Comparison of ENCODE assay signal across 23 cellular contexts in the genomic region with DNA sequence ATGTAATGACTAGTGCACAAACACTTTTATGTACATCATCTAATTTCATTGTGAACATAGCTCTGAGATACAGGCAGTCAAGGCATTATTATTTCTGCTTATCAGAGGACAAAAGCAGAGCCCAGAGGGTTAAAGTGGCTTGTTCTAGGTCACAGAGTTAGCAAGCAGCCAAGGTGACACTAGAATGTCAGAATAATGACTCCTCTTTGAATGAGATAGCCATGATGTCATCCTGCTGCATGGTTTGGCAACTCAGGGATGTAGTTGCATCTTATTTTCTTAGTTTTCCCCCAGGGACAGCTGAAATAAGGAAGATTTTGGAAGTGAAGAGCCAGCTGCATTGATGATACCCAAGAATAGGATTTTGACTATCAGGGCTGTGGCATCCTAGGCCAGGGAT. TPM values are rescaled to one million over a fixed set of nuclear protein-coding genes. Genes with fewer than 3 reads are reported as not detected.
DNase-seq lines count a peak whose midpoint lies in the region; TF ChIP-seq lines count a peak whose summit lies in the region.
"Had no signal": no experiment of that assay in that cellular context is flagged by ENCODE, and none has a peak within 500 bp of the region (broad histone marks: within the 10 kb centered on the region; RNA-seq: fewer than 3 reads in every experiment).

No MANE protein-coding gene starts in this region.

- H3K9ac ChIP-seq in HUES6 (ENCODE audit: low read length) (peak overlapping the region; percentile 46), mesenchymal stem cell (ENCODE audit: low read length) (no peak overlapping the region)

- H3K14ac ChIP-seq in mesenchymal stem cell (ENCODE audit: low read length in 2 of 2): no peak overlapping the region

- no peak overlapping the region for H2AK5ac ChIP-seq in mesenchymal stem cell (ENCODE audit: low read length, severe bottlenecking)

- no peak for TF ChIP-seq CTCF in choroid plexus epithelial cell (conservative IDR thresholded peaks at IDR 0.05; ENCODE audit: low read depth, low read length)

- no peak overlapping the region for H2BK120ac ChIP-seq in mesenchymal stem cell (ENCODE audit: low read depth, low read length)

- H2BK5ac ChIP-seq in mesenchymal stem cell (ENCODE audit: low read depth, low read length, poor library complexity, severe bottlenecking): no peak overlapping the region

- no peak overlapping the region for H2AFZ ChIP-seq in mesenchymal stem cell (ENCODE audit: low read depth, low read length)

- no peak overlapping the region for H4K8ac ChIP-seq in mesenchymal stem cell (ENCODE audit: low read length)

- H3K4me3 ChIP-seq in HUES6 (ENCODE audit: low read depth, low read length) (no peak overlapping the region), choroid plexus epithelial cell (ENCODE audit: low read depth, low read length) (no peak overlapping the region), mesenchymal stem cell (ENCODE audit: insufficient read depth in 1 of 2, low read depth in 1 of 2, low read length in 2 of 2) (no peak overlapping the region)
- H3K4me3 ChIP-seq: ascending aorta, K562, right lobe of liver had no signal

- H3K18ac ChIP-seq in mesenchymal stem cell (ENCODE audit: low read depth in 1 of 2, low read length in 2 of 2): no peak overlapping the region

- peak; percentile 24 for DNase-seq in AG20443 (ENCODE audit: low spot score)
- DNase-seq in choroid plexus epithelial cell (ENCODE audit: low read depth): peak; percentile 25
- peak; percentile 13 for DNase-seq in mesenchymal stem cell
- no peak for DNase-seq in 8988T
- no peak for DNase-seq in stimulated activated CD4-positive, alpha-beta T cell treated with anti-CD3 and anti-CD28 coated beads, Interleukin-2, amount 100 ng/mL, for 24 hours
- no peak for DNase-seq in NOMO-1 treated with DMSO at 0.1 percent for 48 hours (lab: John Stamatoyannopoulos, UW; ENCODE audit: unreplicated experiment)
- DNase-seq in effector CD4-positive, alpha-beta T cell: no peak
- DNase-seq: activated CD4-positive, alpha-beta T cell treated with anti-CD3 and anti-CD28 coated beads, Interleukin-2, amount 50 U/mL, for 48 hours; activated naive CD4-positive, alpha-beta T cell; activated T-cell treated with anti-CD3 and anti-CD28 coated beads for 4 hours; DND-41; MV-4-11; NCI-H2029 treated with DMSO at 0.1 percent for 48 hours; NCI-H524; nucleus accumbens; right lobe of liver; SHP77; stimulated activated naive CD4-positive, alpha-beta T cell; T-helper 1 cell had no signal

- no peak overlapping the region for H3K27ac ChIP-seq in HUES6 (ENCODE audit: low read depth, low read length)
- H3K27ac ChIP-seq in mesenchymal stem cell (ENCODE audit: low read length, poor library complexity, severe bottlenecking): no peak overlapping the region
- H3K27ac ChIP-seq: ascending aorta, right lobe of liver had no signal

- peaks cover 68% of the 10 kb centered on the region for H3K36me3 ChIP-seq in HUES6 (ENCODE audit: control insufficient read depth, insufficient read depth, low read length)
- H3K36me3 ChIP-seq in mesenchymal stem cell (ENCODE audit: control insufficient read depth in 1 of 2, insufficient read depth in 2 of 2, low read depth in 1 of 2, low read length in 2 of 2): peaks cover 12 to 72% of the 10 kb centered on the region in 2 experiments

- H4K91ac ChIP-seq in mesenchymal stem cell (ENCODE audit: low read length): no peak overlapping the region

- H3K4me2 ChIP-seq in mesenchymal stem cell (ENCODE audit: low read length, poor library complexity, severe bottlenecking): no peak overlapping the region

- H2BK12ac ChIP-seq in mesenchymal stem cell (ENCODE audit: low read length in 2 of 2): no peak overlapping the region

- H2BK15ac ChIP-seq in mesenchymal stem cell (ENCODE audit: low read depth, poor library complexity, severe bottlenecking): no peak overlapping the region

- H3K4me1 ChIP-seq in HUES6 (ENCODE audit: control insufficient read depth, insufficient read depth, low read length) (peaks cover 26% of the 10 kb centered on the region; the same call in 1 of the 2 replicates), mesenchymal stem cell (ENCODE audit: control insufficient read depth, insufficient read depth, low read depth, low read length) (no peaks in the 10 kb centered on the region)
- H3K4me1 ChIP-seq: ascending aorta, right lobe of liver had no signal

- peaks cover 20% of the 10 kb centered on the region; the same call in 1 of the 2 replicates for H3K9me3 ChIP-seq in HUES6 (ENCODE audit: control insufficient read depth, insufficient read depth, low read depth, low read length)
- peaks cover 40% of the 10 kb centered on the region for H3K9me3 ChIP-seq in mesenchymal stem cell (ENCODE audit: control insufficient read depth, low read length)
- H3K9me3 ChIP-seq: right lobe of liver had no signal

- H3K79me1 ChIP-seq in mesenchymal stem cell (replicated peaks; ENCODE audit: low read length, poor library complexity, severe bottlenecking): peaks cover 24% of the 10 kb centered on the region

- H3K4ac ChIP-seq in mesenchymal stem cell (ENCODE audit: low read depth in 1 of 2, low read length in 2 of 2): no peak overlapping the region

- no peaks in the 10 kb centered on the region for H3K27me3 ChIP-seq in HUES6 (ENCODE audit: control insufficient read depth, insufficient read depth, low read length)
- no peaks in the 10 kb centered on the region for H3K27me3 ChIP-seq in mesenchymal stem cell (ENCODE audit: control insufficient read depth in 1 of 2, insufficient read depth in 1 of 2, low read length in 2 of 2)
- H3K27me3 ChIP-seq: ascending aorta, right lobe of liver had no signal

- H3K23ac ChIP-seq in mesenchymal stem cell (ENCODE audit: low read length in 2 of 2): no peak overlapping the region

RNA-seq across cellular contexts. Expression of a gene that starts 54.4 kb away (rescaled TPM):
- polyA plus RNA-seq in mesenchymal stem cell (2013, experiment 1 of 2): not detected
- not detected for polyA plus RNA-seq in mesenchymal stem cell (2013, experiment 2 of 2)
- polyA plus RNA-seq: thymus had no signal

Comparison
In these comparisons a context has a peak if more than half of its experiments do, and no peak if none do; other contexts are left out.
1. DNase-seq: peak in AG20443 (single experiment), choroid plexus epithelial cell (single experiment) and mesenchymal stem cell (single experiment); none in 8988T (single experiment), stimulated activated CD4-positive, alpha-beta T cell treated with anti-CD3 and anti-CD28 coated beads, Interleukin-2, amount 100 ng/mL, for 24 hours (0 of 2), NOMO-1 treated with DMSO at 0.1 percent for 48 hours (single experiment) and effector CD4-positive, alpha-beta T cell (single experiment).